In genomic region chr5:39213437-39214207, GRCh38 we compare ENCODE assay signal across 21 cellular contexts. TPM values are rescaled to one million over a fixed set of nuclear protein-coding genes. Genes with fewer than 3 reads are reported as not detected.
DNase-seq lines count a peak whose midpoint lies in the region; ATAC-seq and TF ChIP-seq lines count a peak whose summit lies in the region.
"Had no signal": no experiment of that assay in that cellular context is flagged by ENCODE, and none has a peak within 500 bp of the region (broad histone marks: within the 10 kb centered on the region; RNA-seq: fewer than 3 reads in every experiment).

No MANE protein-coding gene starts in this region.

- peaks cover 4% of the 10 kb centered on the region for H3K36me3 Mint-ChIP-seq in CD4-positive, CD25-positive, alpha-beta regulatory T cell
- H3K36me3 Mint-ChIP-seq in GM23338 (ENCODE audit: low read depth): no peaks in the 10 kb centered on the region
- H3K36me3 Mint-ChIP-seq in activated T-helper 17 cell treated with anti-CD3 and anti-CD28 coated beads, Interleukin-2, amount 50 U/mL, for 72 hours (ENCODE audit: low read depth): no peaks in the 10 kb centered on the region
- H3K36me3 Mint-ChIP-seq in naive thymus-derived CD8-positive, alpha-beta T cell: no peaks in the 10 kb centered on the region

- no peaks in the 10 kb centered on the region for H3K27me3 ChIP-seq in CD4-positive, CD25-positive, alpha-beta regulatory T cell (ENCODE audit: control insufficient read depth, insufficient read depth, low read length)
- H3K27me3 ChIP-seq in GM23338 (ENCODE audit: insufficient read depth): no peaks in the 10 kb centered on the region
- no peaks in the 10 kb centered on the region for H3K27me3 ChIP-seq in thyroid gland
- H3K27me3 ChIP-seq: breast epithelium, suprapubic skin had no signal

- no peaks in the 10 kb centered on the region for H3K79me2 ChIP-seq in GM23338 (replicated peaks; ENCODE audit: insufficient read depth)

- H4K20me1 ChIP-seq in GM23338 (replicated peaks; ENCODE audit: insufficient read depth): no peaks in the 10 kb centered on the region

- ATAC-seq in CD4-positive, CD25-positive, alpha-beta regulatory T cell (ENCODE audit: low read depth in 2 of 2): no peak
- no peak for ATAC-seq in GM23338
- ATAC-seq in activated T-helper 17 cell treated with anti-CD3 and anti-CD28 coated beads, Interleukin-2, amount 50 U/mL, for 72 hours (replicated peaks): no peak
- ATAC-seq in naive thymus-derived CD8-positive, alpha-beta T cell: peak in 1 of 2 donors; percentile 9
- ATAC-seq: Right ventricle myocardium inferior had no signal

- H3K4me1 Mint-ChIP-seq in CD4-positive, CD25-positive, alpha-beta regulatory T cell: peaks cover 43 to 96% (median 72%) of the 10 kb centered on the region in 4 donors
- peaks cover 12% of the 10 kb centered on the region; the same call in 2 of the 3 replicates for H3K4me1 Mint-ChIP-seq in GM23338
- H3K4me1 Mint-ChIP-seq in activated T-helper 17 cell treated with anti-CD3 and anti-CD28 coated beads, Interleukin-2, amount 50 U/mL, for 72 hours: peaks cover 38% of the 10 kb centered on the region
- H3K4me1 Mint-ChIP-seq in naive thymus-derived CD8-positive, alpha-beta T cell: peaks cover 45 to 95% (median 86%) of the 10 kb centered on the region in 4 donors

- H3K27ac Mint-ChIP-seq in CD4-positive, CD25-positive, alpha-beta regulatory T cell: peak overlapping the region; percentile 94 to 98 (median 97)
- H3K27ac Mint-ChIP-seq in GM23338: no peak overlapping the region
- peak overlapping the region; percentile 68 for H3K27ac Mint-ChIP-seq in activated T-helper 17 cell treated with anti-CD3 and anti-CD28 coated beads, Interleukin-2, amount 50 U/mL, for 72 hours
- peak overlapping the region; percentile 91 to 100 (median 96) for H3K27ac Mint-ChIP-seq in naive thymus-derived CD8-positive, alpha-beta T cell

- peak overlapping the region; percentile 81; the same call in 1 of the 2 replicates for H2AFZ ChIP-seq in GM23338

- H3K36me3 ChIP-seq in CD4-positive, CD25-positive, alpha-beta regulatory T cell (ENCODE audit: control insufficient read depth, insufficient read depth, low read length): no peaks in the 10 kb centered on the region
- H3K36me3 ChIP-seq in GM23338 (ENCODE audit: insufficient read depth) (no peaks in the 10 kb centered on the region), thyroid gland (no peaks in the 10 kb centered on the region)
- H3K36me3 ChIP-seq: breast epithelium, HAP-1, suprapubic skin had no signal

- H3K4me3 Mint-ChIP-seq in CD4-positive, CD25-positive, alpha-beta regulatory T cell: peak overlapping the region; percentile 82 to 94 (median 86)
- no peak overlapping the region for H3K4me3 Mint-ChIP-seq in GM23338
- H3K4me3 Mint-ChIP-seq in activated T-helper 17 cell treated with anti-CD3 and anti-CD28 coated beads, Interleukin-2, amount 50 U/mL, for 72 hours: peak overlapping the region; percentile 91
- H3K4me3 Mint-ChIP-seq in naive thymus-derived CD8-positive, alpha-beta T cell: peak overlapping the region; percentile 62 to 90 (median 79)

- TF ChIP-seq CTCF in GM23338 (conservative IDR thresholded peaks at IDR 0.05; ENCODE audit: low read depth in 2 of 2): no peak
- TF ChIP-seq CTCF in thyroid gland (IDR thresholded peaks at IDR 0.05): no peak

- WGBS in thyroid gland, 2 donors: 78 to 80% methylated on average over 6 of the region's 6 CpGs

- H3F3A ChIP-seq in GM23338 (replicated peaks; ENCODE audit: low read depth): no peaks in the 10 kb centered on the region

- H3K9me3 Mint-ChIP-seq in CD4-positive, CD25-positive, alpha-beta regulatory T cell: peaks cover 0 to 3% (median 0%) of the 10 kb centered on the region in 7 donors
- H3K9me3 Mint-ChIP-seq in GM23338: no peaks in the 10 kb centered on the region
- H3K9me3 Mint-ChIP-seq in activated T-helper 17 cell treated with anti-CD3 and anti-CD28 coated beads, Interleukin-2, amount 50 U/mL, for 72 hours: no peaks in the 10 kb centered on the region
- no peaks in the 10 kb centered on the region for H3K9me3 Mint-ChIP-seq in naive thymus-derived CD8-positive, alpha-beta T cell

- H3K27ac ChIP-seq in CD4-positive, CD25-positive, alpha-beta regulatory T cell (ENCODE audit: insufficient read depth, low read length, poor library complexity, severe bottlenecking): peak overlapping the region; percentile 84
- H3K27ac ChIP-seq in GM23338 (ENCODE audit: low read depth) (no peak overlapping the region), thyroid gland (no peak overlapping the region)
- H3K27ac ChIP-seq: breast epithelium, suprapubic skin had no signal

- no peak overlapping the region for H3K4me2 ChIP-seq in GM23338

- DNase-seq in CD4-positive, CD25-positive, alpha-beta regulatory T cell: peak in 1 of 3 donors; percentile 54
- no peak for DNase-seq in GM23338 (ENCODE audit: low spot score)
- DNase-seq in naive thymus-derived CD8-positive, alpha-beta T cell: peak in 3 of 10 donors; percentile 58 to 66 (median 63)
- DNase-seq in amygdala (lab: John Stamatoyannopoulos, UW): no peak
- no peak for DNase-seq in DMS53 treated with DMSO at 0.1 percent for 48 hours (lab: John Stamatoyannopoulos, UW; ENCODE audit: unreplicated experiment)
- DNase-seq in DMS114 treated with DMSO at 0.1 percent for 48 hours (lab: John Stamatoyannopoulos, UW; ENCODE audit: unreplicated experiment): no peak
- no peak for DNase-seq in thyroid gland
- DNase-seq: activated gamma-delta T cell, AML-193, DMS 273 treated with DMSO at 0.1 percent for 48 hours, glutamatergic neuron, mammary epithelial cell, NCI-H1694, NCI-H446 treated with DMSO at 0.1 percent for 48 hours, retina had no signal

- no peak for TF ChIP-seq POLR2A in thyroid gland (IDR thresholded peaks at IDR 0.05)

- peak overlapping the region; percentile 74 for H3K4me3 ChIP-seq in CD4-positive, CD25-positive, alpha-beta regulatory T cell (ENCODE audit: low read depth, low read length)
- H3K4me3 ChIP-seq in GM23338: no peak overlapping the region
- no peak overlapping the region for H3K4me3 ChIP-seq in thyroid gland (replicated peaks in 1 of 3)
- H3K4me3 ChIP-seq: breast epithelium, HAP-1, suprapubic skin had no signal

- H3K4me1 ChIP-seq in CD4-positive, CD25-positive, alpha-beta regulatory T cell (ENCODE audit: control insufficient read depth, insufficient read depth, low read length, poor library complexity, severe bottlenecking): peaks cover 94% of the 10 kb centered on the region
- H3K4me1 ChIP-seq in GM23338 (ENCODE audit: insufficient read depth) (no peaks in the 10 kb centered on the region; the same call in 1 of the 2 replicates), thyroid gland (no peaks in the 10 kb centered on the region)
- H3K4me1 ChIP-seq: breast epithelium, HAP-1 had no signal

- no peaks in the 10 kb centered on the region for H3K9me3 ChIP-seq in CD4-positive, CD25-positive, alpha-beta regulatory T cell (ENCODE audit: control insufficient read depth in 2 of 2, low read length in 2 of 2)
- no peaks in the 10 kb centered on the region for H3K9me3 ChIP-seq in thyroid gland
- H3K9me3 ChIP-seq: breast epithelium, HAP-1, suprapubic skin had no signal

- intact Hi-C loops in thyroid gland (cut with DNase I): no loop called here

- no peaks in the 10 kb centered on the region for H3K27me3 Mint-ChIP-seq in CD4-positive, CD25-positive, alpha-beta regulatory T cell
- peaks cover 3% of the 10 kb centered on the region for H3K27me3 Mint-ChIP-seq in GM23338 (ENCODE audit: insufficient read depth, low read depth, poor library complexity)
- no peaks in the 10 kb centered on the region for H3K27me3 Mint-ChIP-seq in activated T-helper 17 cell treated with anti-CD3 and anti-CD28 coated beads, Interleukin-2, amount 50 U/mL, for 72 hours
- H3K27me3 Mint-ChIP-seq in naive thymus-derived CD8-positive, alpha-beta T cell: no peaks in the 10 kb centered on the region

- POLR2A ChIA-PET in naive thymus-derived CD8-positive, alpha-beta T cell (lab: Charles Lee): interaction anchor here (1.0 to 6.8 kb wide), 7 partner anchors 12 to 61 kb away, joined by 3 to 88 read pairs (median 18); no protein-coding TSS in a partner anchor

- no peaks in the 10 kb centered on the region for H3K9me2 ChIP-seq in GM23338 (ENCODE audit: insufficient read depth)

RNA-seq across cellular contexts. Expression of gene FYB1, which starts 5.7 kb away (rescaled TPM):
- total RNA-seq in CD4-positive, CD25-positive, alpha-beta regulatory T cell: 639 TPM
- 100 to 1,000 TPM; 197 to 254 (median 226) TPM for polyA plus RNA-seq in CD4-positive, CD25-positive, alpha-beta regulatory T cell
- not detected in 2 replicates for total RNA-seq in GM23338 (2014; rRNA removed; shearing (Covaris generic))
- polyA plus RNA-seq in GM23338 (2016; fragmentation: Nextera tagmentation; extraction: Ambion mirVana): not detected in 2 replicates
- total RNA-seq in activated T-helper 17 cell treated with anti-CD3 and anti-CD28 coated beads, Interleukin-2, amount 50 U/mL, for 72 hours: 100 to 1,000 TPM in 1 of 2 donors, 10 to 100 TPM in 1; 95.7 to 153 TPM
- total RNA-seq in naive thymus-derived CD8-positive, alpha-beta T cell: 100 to 1,000 TPM; 579 to 642 TPM
- polyA plus RNA-seq in naive thymus-derived CD8-positive, alpha-beta T cell: 100 to 1,000 TPM; 181 to 431 (median 312) TPM
- total RNA-seq in thyroid gland: 10 to 100 TPM in 1 of 4 donors, 1 to 10 TPM in 3; 2.4 to 15.6 (median 3.7) TPM
- polyA plus RNA-seq: neural cell had no signal

Comparison
In these comparisons a context has a peak if more than half of its experiments do, and no peak if none do; other contexts are left out.
1. RNA of gene FYB1, which starts 5.7 kb away (total RNA-seq): 579 to 642 TPM in naive thymus-derived CD8-positive, alpha-beta T cell, 639 TPM in CD4-positive, CD25-positive, alpha-beta regulatory T cell (single experiment) and 95.7 to 153 TPM in activated T-helper 17 cell treated with anti-CD3 and anti-CD28 coated beads, Interleukin-2, amount 50 U/mL, for 72 hours; 2.4 to 15.6 TPM in thyroid gland and not detected in GM23338; every median in the first group is over 4 times any median in the second.